In genomic region chr5:108884736-108885135, GRCh38 we compare ENCODE assay signal across 16 cellular contexts.
DNase-seq lines count a peak whose midpoint lies in the region; ATAC-seq and TF ChIP-seq lines count a peak whose summit lies in the region.
"Had no signal": no experiment of that assay in that cellular context is flagged by ENCODE, and none has a peak within 500 bp of the region (broad histone marks: within the 10 kb centered on the region; RNA-seq: fewer than 3 reads in every experiment).

No MANE protein-coding gene starts in this region.

- H3K9me3 Mint-ChIP-seq in WTC11 (peaks cover 9% of the 10 kb centered on the region), neural crest cell (peaks cover 3% of the 10 kb centered on the region)
- H3K9me3 Mint-ChIP-seq: activated naive CD4-positive, alpha-beta T cell treated with anti-CD3 and anti-CD28 coated beads, Interleukin-2, amount 10 ng/mL, durations not matched to agents 7 days and 5 days; memory B cell had no signal

- H3K9me3 ChIP-seq in vagina, result no peaks in the 10 kb centered on the region
- H3K9me3 ChIP-seq: prostate gland had no signal

- TF ChIP-seq POLR2A in vagina (IDR thresholded peaks at IDR 0.05), result no peak

- intact Hi-C loops in vagina (cut with DNase I), result no loop called here

- CTCF ChIA-PET in WTC11 (lab: Charles Lee), result no interaction called here

- H3K4me1 Mint-ChIP-seq in WTC11, result peaks cover 10% of the 10 kb centered on the region
- H3K4me1 Mint-ChIP-seq in neural crest cell, result no peaks in the 10 kb centered on the region
- H3K4me1 Mint-ChIP-seq: activated naive CD4-positive, alpha-beta T cell treated with anti-CD3 and anti-CD28 coated beads, Interleukin-2, amount 10 ng/mL, durations not matched to agents 7 days and 5 days; B cell; memory B cell had no signal

- H3K4me3 Mint-ChIP-seq in WTC11 (no peak overlapping the region), neural crest cell (no peak overlapping the region)
- H3K4me3 Mint-ChIP-seq: activated naive CD4-positive, alpha-beta T cell treated with anti-CD3 and anti-CD28 coated beads, Interleukin-2, amount 10 ng/mL, durations not matched to agents 7 days and 5 days; B cell; memory B cell had no signal

- H3K4me3 ChIP-seq in vagina, result no peak overlapping the region
- H3K4me3 ChIP-seq: prostate gland had no signal

- 0 out of 2 replicates have a peak, but pooled peaks have one; percentile 28 for ATAC-seq in WTC11
- no peak for ATAC-seq in HG02588 (IDR thresholded peaks at IDR 0.05; ENCODE audit: unreplicated experiment)
- ATAC-seq: HCT116; Panc1; stimulated activated naive CD8-positive, alpha-beta T cell treated with anti-CD3 and anti-CD28 coated beads, Interleukin-15, Interleukin-2, amounts not matched to agents 100 U/mL and 50 U/mL, for 24 hours had no signal

- peak; percentile 26 for DNase-seq in Daoy (ENCODE audit: low read depth)
- no peak for DNase-seq in WTC11 (ENCODE audit: low spot score)
- DNase-seq in fibroblast of peridontal ligament (ENCODE audit: extremely low read depth), result peak; percentile 88
- no peak for DNase-seq in neural crest cell (ENCODE audit: low read depth, low spot score)
- DNase-seq in vagina (ENCODE audit: extremely low spot score in 2 of 2), result no peak
- DNase-seq in NCI-H524 treated with DMSO at 0.1 percent for 48 hours (lab: John Stamatoyannopoulos, UW), result no peak
- no peak for DNase-seq in ureter (ENCODE audit: low spot score)
- DNase-seq: activated naive CD4-positive, alpha-beta T cell treated with anti-CD3 and anti-CD28 coated beads, Interleukin-2, amount 10 ng/mL, durations not matched to agents 7 days and 5 days; stimulated activated naive CD8-positive, alpha-beta T cell treated with anti-CD3 and anti-CD28 coated beads, Interleukin-15, Interleukin-2, amounts not matched to agents 100 U/mL and 50 U/mL, for 24 hours; T-helper 9 cell had no signal

- H3K36me3 ChIP-seq in vagina, result no peaks in the 10 kb centered on the region
- H3K36me3 ChIP-seq: prostate gland had no signal

- no peak overlapping the region for H3K27ac ChIP-seq in vagina
- H3K27ac ChIP-seq: prostate gland had no signal

- no peaks in the 10 kb centered on the region for H3K27me3 Mint-ChIP-seq in WTC11 (ENCODE audit: low read depth)
- no peaks in the 10 kb centered on the region for H3K27me3 Mint-ChIP-seq in neural crest cell (ENCODE audit: low read depth)
- H3K27me3 Mint-ChIP-seq: activated naive CD4-positive, alpha-beta T cell treated with anti-CD3 and anti-CD28 coated beads, Interleukin-2, amount 10 ng/mL, durations not matched to agents 7 days and 5 days; B cell; memory B cell had no signal

- no peaks in the 10 kb centered on the region for H3K27me3 ChIP-seq in vagina

- H3K27ac Mint-ChIP-seq in WTC11 (no peak overlapping the region; the same call in 1 of the 2 replicates), neural crest cell (ENCODE audit: unreplicated experiment) (peak overlapping the region; percentile 70)
- H3K27ac Mint-ChIP-seq: activated naive CD4-positive, alpha-beta T cell treated with anti-CD3 and anti-CD28 coated beads, Interleukin-2, amount 10 ng/mL, durations not matched to agents 7 days and 5 days; B cell; memory B cell had no signal

- no peaks in the 10 kb centered on the region for H3K4me1 ChIP-seq in vagina
- H3K4me1 ChIP-seq: prostate gland had no signal

- H3K36me3 Mint-ChIP-seq in WTC11 (peaks cover 8% of the 10 kb centered on the region), neural crest cell (ENCODE audit: low read depth) (peaks cover 11% of the 10 kb centered on the region)
- H3K36me3 Mint-ChIP-seq: activated naive CD4-positive, alpha-beta T cell treated with anti-CD3 and anti-CD28 coated beads, Interleukin-2, amount 10 ng/mL, durations not matched to agents 7 days and 5 days had no signal

- TF ChIP-seq CTCF in WTC11 (IDR thresholded peaks at IDR 0.05) (no peak), neural crest cell (conservative IDR thresholded peaks at IDR 0.05) (no peak), vagina (IDR thresholded peaks at IDR 0.05) (no peak)

- POLR2A ChIA-PET in WTC11 (lab: Charles Lee), result no interaction called here

TF ChIP-seq in WTC11, 78 proteins besides CTCF, POLR2A, EP300 and RAD21 (continues in another document):
- TF ChIP-seq E2F5 (CRISPR knock-in tag; IDR thresholded peaks at IDR 0.05) (no peak), ZBTB43 (CRISPR knock-in tag; IDR thresholded peaks at IDR 0.05) (no peak), ZNF425 (CRISPR knock-in tag; conservative IDR thresholded peaks at IDR 0.05) (no peak), ZMAT4 (CRISPR knock-in tag; IDR thresholded peaks at IDR 0.05) (no peak), IRF2 (CRISPR knock-in tag; IDR thresholded peaks at IDR 0.05; ENCODE audit: borderline replicate concordance, low read depth) (no peak), FOXP4 (CRISPR knock-in tag; IDR thresholded peaks at IDR 0.05) (no peak), E2F4 (CRISPR knock-in tag; IDR thresholded peaks at IDR 0.05; ENCODE audit: borderline replicate concordance, low read depth) (no peak), NFATC4 (CRISPR knock-in tag; IDR thresholded peaks at IDR 0.05) (no peak)

Comparison
In these comparisons a context has a peak if more than half of its experiments do, and no peak if none do; other contexts are left out.
1. DNase-seq: peak in Daoy (single experiment) and fibroblast of peridontal ligament (single experiment); none in WTC11 (single experiment), neural crest cell (single experiment), vagina (0 of 2), NCI-H524 treated with DMSO at 0.1 percent for 48 hours (single experiment) and ureter (single experiment).